In genomic region chr12:7093486-7093885, GRCh38 we compare ENCODE assay signal across 20 cellular contexts. TPM values are rescaled to one million over a fixed set of nuclear protein-coding genes. Genes with fewer than 3 reads are reported as not detected.
"Had no signal": no experiment of that assay in that cellular context is flagged by ENCODE, and none has a peak within 500 bp of the region (broad histone marks: within the 10 kb centered on the region; RNA-seq: fewer than 3 reads in every experiment).

No MANE protein-coding gene starts in this region.

- H3K36me3 ChIP-seq: right atrium auricular region, uterus, WERI-Rb-1 had no signal

- H3K27ac Mint-ChIP-seq: activated naive CD8-positive, alpha-beta T cell; natural killer cell treated with Interleukin-12 subunit alpha and Interleukin-12 subunit beta and Interleukin-15 and Interleukin-18, amount 100 ng/mL, for 72 hours; stimulated activated naive CD8-positive, alpha-beta T cell treated with anti-CD3 and anti-CD28 coated beads, Interleukin-15, amount 100 ng/mL, for 72 hours; T-cell had no signal

- H3K27me3 ChIP-seq: right atrium auricular region, uterus had no signal

- H3K27me3 Mint-ChIP-seq: activated naive CD8-positive, alpha-beta T cell; natural killer cell treated with Interleukin-12 subunit alpha and Interleukin-12 subunit beta and Interleukin-15 and Interleukin-18, amount 100 ng/mL, for 72 hours; stimulated activated naive CD8-positive, alpha-beta T cell treated with anti-CD3 and anti-CD28 coated beads, Interleukin-15, amount 100 ng/mL, for 72 hours had no signal

- H3K27ac ChIP-seq: WERI-Rb-1 had no signal

- DNase-seq: activated CD4-positive, alpha-beta T cell treated with anti-CD3 and anti-CD28 coated beads, Interleukin-2, amount 50 U/mL, for 48 hours; activated gamma-delta T cell treated with Interleukin-2 at 50 U/mL for 16 hours; activated T-cell treated with anti-CD3 and anti-CD28 coated beads, Interleukin-2, amount 50 U/mL, for 48 hours; amygdala; erythroblast; hypothalamus; kidney; left ventricle myocardium inferior; mesendoderm; SK-N-SH; stimulated activated CD4-positive, alpha-beta T cell treated with anti-CD3 and anti-CD28 coated beads, Interleukin-1b, Interleukin-23, amount 100 ng/mL, for 48 hours; stimulated activated naive CD8-positive, alpha-beta T cell treated with anti-CD3 and anti-CD28 coated beads, Interleukin-15, amount 100 ng/mL, for 72 hours; T-cell; uterus; WERI-Rb-1 had no signal

- H3K9me3 ChIP-seq: left ventricle myocardium inferior, right atrium auricular region, SK-N-SH, thoracic aorta, uterus had no signal

- H3K4me3 Mint-ChIP-seq: activated naive CD8-positive, alpha-beta T cell; natural killer cell treated with Interleukin-12 subunit alpha and Interleukin-12 subunit beta and Interleukin-15 and Interleukin-18, amount 100 ng/mL, for 72 hours; stimulated activated naive CD8-positive, alpha-beta T cell treated with anti-CD3 and anti-CD28 coated beads, Interleukin-15, amount 100 ng/mL, for 72 hours had no signal

- H3K36me3 Mint-ChIP-seq: natural killer cell treated with Interleukin-12 subunit alpha and Interleukin-12 subunit beta and Interleukin-15 and Interleukin-18, amount 100 ng/mL, for 72 hours had no signal

- H3K9me3 Mint-ChIP-seq: natural killer cell treated with Interleukin-12 subunit alpha and Interleukin-12 subunit beta and Interleukin-15 and Interleukin-18, amount 100 ng/mL, for 72 hours; stimulated activated naive CD8-positive, alpha-beta T cell treated with anti-CD3 and anti-CD28 coated beads, Interleukin-15, amount 100 ng/mL, for 72 hours; T-cell had no signal

- H3K4me3 ChIP-seq: left ventricle myocardium inferior, right atrium auricular region, uterus had no signal

- H3K4me1 ChIP-seq: uterus had no signal

RNA-seq across cellular contexts. Expression of gene RBP5, which starts 35.2 kb away (rescaled TPM):
- total RNA-seq: chondrocyte; natural killer cell treated with Interleukin-12 subunit alpha and Interleukin-12 subunit beta and Interleukin-15 and Interleukin-18, amount 100 ng/mL, for 72 hours; right atrium auricular region had no signal
